1 cellular context compared by ENCODE assay signal in the genomic region with DNA sequence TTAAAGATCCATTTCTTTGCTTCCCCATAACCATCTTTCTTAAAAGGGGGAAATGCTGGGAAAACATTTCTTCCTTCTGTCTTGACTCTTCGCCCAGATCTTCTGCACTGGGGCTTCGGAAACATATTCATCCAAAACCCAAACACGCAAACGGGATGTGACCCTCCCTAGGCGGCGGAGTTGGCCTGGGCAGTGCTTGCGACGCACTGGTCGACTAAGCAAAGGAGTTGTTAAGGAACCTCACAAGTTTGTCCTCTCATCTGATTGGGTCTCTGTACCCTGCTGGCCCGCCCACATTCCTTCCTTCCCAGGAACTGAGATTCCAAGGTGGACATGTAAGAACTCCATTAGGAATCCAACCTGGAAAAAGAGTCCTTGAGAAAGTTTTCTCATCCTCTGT.
TF ChIP-seq lines count a peak whose summit lies in the region.

No MANE protein-coding gene starts in this region.

TF ChIP-seq in SK-N-SH, 30 proteins besides CTCF, POLR2A, EP300 and RAD21 (continued from another document):
- no peak for TF ChIP-seq MXI1 (IDR thresholded peaks at IDR 0.05; ENCODE audit: low read depth, low read length)
- TF ChIP-seq FOSL2 (IDR thresholded peaks at IDR 0.05; ENCODE audit: borderline replicate concordance, low read depth) = no peak
- no peak for TF ChIP-seq FOXJ3 (CRISPR knock-in tag; IDR thresholded peaks at IDR 0.05)
